ENCODE assay signal across 20 cellular contexts in the genomic region with DNA sequence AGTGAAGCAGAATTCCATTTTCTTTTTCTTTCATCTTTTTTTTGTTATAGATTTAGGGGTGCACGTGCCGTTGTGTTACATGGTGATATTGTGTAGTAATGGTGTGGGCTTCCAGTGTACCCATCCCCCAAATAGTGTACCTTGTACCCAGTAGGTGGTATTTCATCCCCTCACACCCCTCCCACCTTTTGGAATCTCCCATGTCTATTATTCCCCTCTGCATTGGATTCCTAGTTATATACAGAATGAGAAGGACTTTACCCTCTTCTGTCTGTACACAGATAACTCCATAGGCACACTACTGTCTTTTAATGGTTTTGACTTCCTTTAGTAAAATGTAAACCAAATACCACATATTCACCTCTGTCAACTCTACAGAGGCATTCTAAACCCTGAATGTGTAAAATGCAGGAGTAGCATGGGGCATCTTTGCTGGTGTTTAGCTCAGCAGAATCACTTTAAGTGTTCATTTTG. TPM values are rescaled to one million over a fixed set of nuclear protein-coding genes. Genes with fewer than 3 reads are reported as not detected.
DNase-seq lines count a peak whose midpoint lies in the region; ATAC-seq and TF ChIP-seq lines count a peak whose summit lies in the region.
"Had no signal": no experiment of that assay in that cellular context is flagged by ENCODE, and none has a peak within 500 bp of the region (broad histone marks: within the 10 kb centered on the region; RNA-seq: fewer than 3 reads in every experiment).

No MANE protein-coding gene starts in this region.

- WGBS in heart right ventricle, 2 donors: 94 to 100% methylated on average over 2 of the region's 2 CpGs
- WGBS in hepatocyte (ENCODE audit: low lambda C conversion rate, missing lambda C conversion rate): 84% methylated on average over 2 of the region's 2 CpGs

- H3K27ac ChIP-seq in heart right ventricle (peak overlapping the region in 8 of 10 donors; percentile 51 to 86 (median 74)), hepatocyte (peak overlapping the region; percentile 15), skeletal muscle tissue (ENCODE audit: low read depth, low read length) (peak overlapping the region; percentile 87), tibial artery (peak overlapping the region in 1 of 2 donors; percentile 62)
- H3K27ac ChIP-seq: A549, PC-9, RWPE1 had no signal

- H3K4me2 ChIP-seq in hepatocyte: peak overlapping the region; percentile 28
- H3K4me2 ChIP-seq: A549, GM23338, PC-9 had no signal

- no peak for ATAC-seq in heart right ventricle
- no peak for ATAC-seq in HG03571 (IDR thresholded peaks at IDR 0.05; ENCODE audit: unreplicated experiment)
- ATAC-seq: A549, GM23338 had no signal

- intact Hi-C loops in heart right ventricle (cut with DNase I) (no loop called here), cardiac septum (cut with DNase I) (no loop called here), tibial artery (cut with DNase I; ENCODE audit: low total_unique reads) (no loop called here)

- H3K9me3 ChIP-seq in heart right ventricle (no peaks in the 10 kb centered on the region), hepatocyte (ENCODE audit: low read depth) (no peaks in the 10 kb centered on the region), skeletal muscle tissue (ENCODE audit: control insufficient read depth in 3 of 3, low read length in 3 of 3) (no peaks in the 10 kb centered on the region), tibial artery (no peaks in the 10 kb centered on the region)
- H3K9me3 ChIP-seq: A549, MG63 had no signal

- TF ChIP-seq CTCF in heart right ventricle (IDR thresholded peaks at IDR 0.05): no peak
- no peak for TF ChIP-seq CTCF in hepatocyte (IDR thresholded peaks at IDR 0.05; ENCODE audit: poor library complexity)
- TF ChIP-seq CTCF in tibial artery (IDR thresholded peaks at IDR 0.05): no peak

- H3K79me2 ChIP-seq in hepatocyte: no peaks in the 10 kb centered on the region

- peak overlapping the region; percentile 1 for H2AFZ ChIP-seq in hepatocyte
- H2AFZ ChIP-seq: GM23338, PC-9 had no signal

- peaks cover 0 to 61% (median 29%) of the 10 kb centered on the region in 9 donors for H3K4me1 ChIP-seq in heart right ventricle
- peaks cover 15% of the 10 kb centered on the region for H3K4me1 ChIP-seq in hepatocyte (ENCODE audit: insufficient read depth)
- H3K4me1 ChIP-seq in skeletal muscle tissue (ENCODE audit: control insufficient read depth in 3 of 3, insufficient read depth in 3 of 3, low read length in 3 of 3): peaks cover 24 to 27% (median 25%) of the 10 kb centered on the region in 3 donors
- peaks cover 0 to 58% (median 5%) of the 10 kb centered on the region in 4 donors for H3K4me1 ChIP-seq in tibial artery
- H3K4me1 ChIP-seq: A549 had no signal

- H3K9me2 ChIP-seq in hepatocyte (replicated peaks; ENCODE audit: insufficient read depth): no peaks in the 10 kb centered on the region

- peak overlapping the region in 1 of 10 donors; percentile 46 for H3K4me3 ChIP-seq in heart right ventricle
- H3K4me3 ChIP-seq in hepatocyte: no peak overlapping the region
- no peak overlapping the region for H3K4me3 ChIP-seq in skeletal muscle tissue (ENCODE audit: low read length in 3 of 3)
- no peak overlapping the region for H3K4me3 ChIP-seq in tibial artery
- H3K4me3 ChIP-seq: A549, GM23338, MG63, PC-9 had no signal

- no peaks in the 10 kb centered on the region for H3K36me3 ChIP-seq in heart right ventricle
- H3K36me3 ChIP-seq in hepatocyte (replicated peaks; ENCODE audit: insufficient read depth, low read depth): no peaks in the 10 kb centered on the region
- no peaks in the 10 kb centered on the region for H3K36me3 ChIP-seq in skeletal muscle tissue (ENCODE audit: control insufficient read depth in 3 of 3, insufficient read depth in 3 of 3, low read length in 3 of 3)
- H3K36me3 ChIP-seq in tibial artery: no peaks in the 10 kb centered on the region
- H3K36me3 ChIP-seq: MG63 had no signal

- no peaks in the 10 kb centered on the region for H4K20me1 ChIP-seq in hepatocyte (ENCODE audit: insufficient read depth, poor library complexity, severe bottlenecking)

- H3K9ac ChIP-seq in skeletal muscle tissue (ENCODE audit: low read depth in 1 of 3, low read length in 3 of 3): peak overlapping the region in 1 of 3 donors; percentile 11

- DNase-seq in heart right ventricle: no peak
- no peak for DNase-seq in cardiac septum (ENCODE audit: low spot score)
- DNase-seq in NCI-H526 (lab: John Stamatoyannopoulos, UW): peak; percentile 60 to 68
- DNase-seq in hepatocyte (ENCODE audit: low spot score): peak; percentile 16
- DNase-seq in NCI-H1694 (lab: John Stamatoyannopoulos, UW): no peak
- DNase-seq in tibial artery: no peak
- DNase-seq: CD4-positive, alpha-beta T cell; DMS153; GF-D8; Karpas-422; MG63; NCI-H1092; NCI-H1436 treated with DMSO at 0.1 percent for 48 hours; NCI-H82; PC-9 had no signal

- H3K27me3 ChIP-seq in heart right ventricle (no peaks in the 10 kb centered on the region), hepatocyte (no peaks in the 10 kb centered on the region), skeletal muscle tissue (ENCODE audit: control insufficient read depth in 3 of 3, insufficient read depth in 3 of 3, low read length in 3 of 3) (no peaks in the 10 kb centered on the region), tibial artery (no peaks in the 10 kb centered on the region)
- H3K27me3 ChIP-seq: MG63 had no signal

RNA-seq across cellular contexts. Expression of a gene that starts 28.0 kb away (rescaled TPM):
- 100 to 1,000 TPM; 111 to 268 (median 241) TPM for total RNA-seq in heart right ventricle
- 10 to 100 TPM; 24.9 to 31.3 TPM for polyA plus RNA-seq in heart right ventricle
- 202 TPM for total RNA-seq in cardiac septum
- total RNA-seq in hepatocyte: 3.7 and 6.4 TPM in 2 replicates
- 1.5 and 2.4 TPM in 2 replicates for polyA plus RNA-seq in hepatocyte
- total RNA-seq in skeletal muscle tissue: 59.0 TPM

Comparison
In these comparisons a context has a peak if more than half of its experiments do, and no peak if none do; other contexts are left out.
1. DNase-seq: peak in NCI-H526 (2 of 2) and hepatocyte (single experiment); none in heart right ventricle (0 of 2), cardiac septum (single experiment), NCI-H1694 (single experiment) and tibial artery (0 of 2).